Comparison of ENCODE assay signal across 10 cellular contexts in genomic region chr5:83711982-83712601, GRCh38. TPM values are rescaled to one million over a fixed set of nuclear protein-coding genes. Genes with fewer than 3 reads are reported as not detected.
DNase-seq lines count a peak whose midpoint lies in the region; ATAC-seq, FAIRE-seq and TF ChIP-seq lines count a peak whose summit lies in the region.
"Had no signal": no experiment of that assay in that cellular context is flagged by ENCODE, and none has a peak within 500 bp of the region (broad histone marks: within the 10 kb centered on the region; RNA-seq: fewer than 3 reads in every experiment).

No MANE protein-coding gene starts in this region.

- H3K4me3 ChIP-seq in LNCaP clone FGC (ENCODE audit: low read depth, low read length) (no peak overlapping the region), uterus (no peak overlapping the region), suprapubic skin (no peak overlapping the region)

- CTCF ChIA-PET in activated CD8-positive, alpha-beta T cell treated with anti-CD3 and anti-CD28 coated beads, Interleukin-2, amount 10 ng/mL, durations not matched to agents 7 days and 5 days (lab: Charles Lee) = interaction anchor here (0.7 kb wide), 1 partner anchor 12 kb away, joined by 3 read pairs; no protein-coding TSS in a partner anchor

- no peaks in the 10 kb centered on the region for H3K9me3 ChIP-seq in uterus
- no peaks in the 10 kb centered on the region for H3K9me3 ChIP-seq in suprapubic skin

- no peak overlapping the region for H3K27ac ChIP-seq in uterus
- no peak overlapping the region for H3K27ac ChIP-seq in suprapubic skin

- H3K9me3 Mint-ChIP-seq in natural killer cell = no peaks in the 10 kb centered on the region
- H3K9me3 Mint-ChIP-seq in natural killer cell treated with Interleukin-12 subunit alpha and Interleukin-12 subunit beta and Interleukin-15 and Interleukin-18, amount 100 ng/mL, for 72 hours = no peaks in the 10 kb centered on the region
- H3K9me3 Mint-ChIP-seq in activated CD8-positive, alpha-beta T cell treated with anti-CD3 and anti-CD28 coated beads, Interleukin-2, amount 10 ng/mL, durations not matched to agents 7 days and 5 days (ENCODE audit: insufficient read depth) = no peaks in the 10 kb centered on the region

- ATAC-seq in natural killer cell (peak in 1 of 3 donors; percentile 48), GM21825 (IDR thresholded peaks at IDR 0.05; ENCODE audit: unreplicated experiment) (peak; percentile 71)
- ATAC-seq in natural killer cell treated with Interleukin-12 subunit alpha and Interleukin-12 subunit beta and Interleukin-15 and Interleukin-18, amount 100 ng/mL, for 72 hours = no peak
- ATAC-seq in activated CD8-positive, alpha-beta T cell treated with anti-CD3 and anti-CD28 coated beads, Interleukin-2, amount 10 ng/mL, durations not matched to agents 7 days and 5 days = no peak

- FAIRE-seq in islet of Langerhans (lab: Jason Lieb, UNC) = peak; percentile 99

- H3K27me3 ChIP-seq in uterus = no peaks in the 10 kb centered on the region
- no peaks in the 10 kb centered on the region for H3K27me3 ChIP-seq in suprapubic skin

- H3K27me3 Mint-ChIP-seq in natural killer cell (ENCODE audit: low read depth in 2 of 2) = peaks cover 0 to 3% of the 10 kb centered on the region in 2 donors
- H3K27me3 Mint-ChIP-seq in natural killer cell treated with Interleukin-12 subunit alpha and Interleukin-12 subunit beta and Interleukin-15 and Interleukin-18, amount 100 ng/mL, for 72 hours = peaks cover 14 to 17% of the 10 kb centered on the region in 2 donors
- H3K27me3 Mint-ChIP-seq in activated CD8-positive, alpha-beta T cell treated with anti-CD3 and anti-CD28 coated beads, Interleukin-2, amount 10 ng/mL, durations not matched to agents 7 days and 5 days (ENCODE audit: low read depth) = no peaks in the 10 kb centered on the region

- H3K4me1 ChIP-seq in uterus (no peaks in the 10 kb centered on the region), suprapubic skin (no peaks in the 10 kb centered on the region)

- POLR2A ChIA-PET in activated CD8-positive, alpha-beta T cell treated with anti-CD3 and anti-CD28 coated beads, Interleukin-2, amount 10 ng/mL, durations not matched to agents 7 days and 5 days (lab: Charles Lee) = no interaction called here

- intact Hi-C loops in natural killer cell (cut with micrococcal nuclease) (no loop called here), uterus (cut with DNase I; ENCODE audit: low total_unique reads) (no loop called here)

- TF ChIP-seq CTCF in natural killer cell (IDR thresholded peaks at IDR 0.05) = peak; percentile 74
- TF ChIP-seq CTCF in LNCaP clone FGC (IDR thresholded peaks at IDR 0.05; ENCODE audit: control insufficient read depth, extremely low read depth, insufficient read depth) = peak; percentile 82
- peak; percentile 47 to 55 (median 49) for TF ChIP-seq CTCF in uterus (IDR thresholded peaks at IDR 0.05)
- peak in 1 of 2 donors; percentile 56 for TF ChIP-seq CTCF in suprapubic skin (IDR thresholded peaks at IDR 0.05)

- H3K4me1 Mint-ChIP-seq in natural killer cell = no peaks in the 10 kb centered on the region
- H3K4me1 Mint-ChIP-seq in natural killer cell treated with Interleukin-12 subunit alpha and Interleukin-12 subunit beta and Interleukin-15 and Interleukin-18, amount 100 ng/mL, for 72 hours (ENCODE audit: low read depth in 2 of 2) = no peaks in the 10 kb centered on the region
- H3K4me1 Mint-ChIP-seq in activated CD8-positive, alpha-beta T cell treated with anti-CD3 and anti-CD28 coated beads, Interleukin-2, amount 10 ng/mL, durations not matched to agents 7 days and 5 days (ENCODE audit: low read depth) = no peaks in the 10 kb centered on the region

- H3K36me3 Mint-ChIP-seq in natural killer cell = no peaks in the 10 kb centered on the region
- no peaks in the 10 kb centered on the region for H3K36me3 Mint-ChIP-seq in natural killer cell treated with Interleukin-12 subunit alpha and Interleukin-12 subunit beta and Interleukin-15 and Interleukin-18, amount 100 ng/mL, for 72 hours
- H3K36me3 Mint-ChIP-seq in activated CD8-positive, alpha-beta T cell treated with anti-CD3 and anti-CD28 coated beads, Interleukin-2, amount 10 ng/mL, durations not matched to agents 7 days and 5 days (ENCODE audit: low read depth) = no peaks in the 10 kb centered on the region

- TF ChIP-seq POLR2A in uterus (IDR thresholded peaks at IDR 0.05) = no peak
- no peak for TF ChIP-seq POLR2A in suprapubic skin (IDR thresholded peaks at IDR 0.05)

- 51% methylated on average over 2 of the region's 2 CpGs for WGBS in suprapubic skin

- H3K36me3 ChIP-seq in uterus = no peaks in the 10 kb centered on the region
- H3K36me3 ChIP-seq in suprapubic skin = no peaks in the 10 kb centered on the region

- no peak overlapping the region for H3K4me3 Mint-ChIP-seq in natural killer cell
- no peak overlapping the region for H3K4me3 Mint-ChIP-seq in natural killer cell treated with Interleukin-12 subunit alpha and Interleukin-12 subunit beta and Interleukin-15 and Interleukin-18, amount 100 ng/mL, for 72 hours
- H3K4me3 Mint-ChIP-seq in activated CD8-positive, alpha-beta T cell treated with anti-CD3 and anti-CD28 coated beads, Interleukin-2, amount 10 ng/mL, durations not matched to agents 7 days and 5 days = no peak overlapping the region

- no peak overlapping the region for H3K27ac Mint-ChIP-seq in natural killer cell
- H3K27ac Mint-ChIP-seq in natural killer cell treated with Interleukin-12 subunit alpha and Interleukin-12 subunit beta and Interleukin-15 and Interleukin-18, amount 100 ng/mL, for 72 hours = no peak overlapping the region
- no peak overlapping the region for H3K27ac Mint-ChIP-seq in activated CD8-positive, alpha-beta T cell treated with anti-CD3 and anti-CD28 coated beads, Interleukin-2, amount 10 ng/mL, durations not matched to agents 7 days and 5 days

- DNase-seq in natural killer cell = no peak
- no peak for DNase-seq in natural killer cell treated with Interleukin-12 subunit alpha and Interleukin-12 subunit beta and Interleukin-15 and Interleukin-18, amount 100 ng/mL, for 72 hours (ENCODE audit: low spot score)
- peak; percentile 21 for DNase-seq in LNCaP clone FGC (ENCODE audit: low read depth)
- DNase-seq in activated CD8-positive, alpha-beta T cell treated with anti-CD3 and anti-CD28 coated beads, Interleukin-2, amount 10 ng/mL, durations not matched to agents 7 days and 5 days = peak; percentile 44
- DNase-seq in uterus = peak in 1 of 2 donors; percentile 17
- DNase-seq in suprapubic skin (ENCODE audit: low spot score in 2 of 2) = no peak

- no peak for TF ChIP-seq EP300 in suprapubic skin (IDR thresholded peaks at IDR 0.05)

RNA-seq across cellular contexts. Expression of gene HAPLN1, which starts 8.6 kb away (rescaled TPM):
- not detected for total RNA-seq in natural killer cell
- not detected for total RNA-seq in natural killer cell treated with Interleukin-12 subunit alpha and Interleukin-12 subunit beta and Interleukin-15 and Interleukin-18, amount 100 ng/mL, for 72 hours
- not detected for total RNA-seq in activated CD8-positive, alpha-beta T cell treated with anti-CD3 and anti-CD28 coated beads, Interleukin-2, amount 10 ng/mL, durations not matched to agents 7 days and 5 days
- total RNA-seq in uterus = 1 to 10 TPM in 1 of 4 donors, not detected in 3; 2.0 TPM
- total RNA-seq in suprapubic skin = under 1 TPM in 1 of 4 donors, not detected in 3; 0.42 TPM
- total RNA-seq: HT1080, subcutaneous adipose tissue had no signal

Comparison
In these comparisons a context has a peak if more than half of its experiments do, and no peak if none do; other contexts are left out.
1. DNase-seq: peak in LNCaP clone FGC (single experiment) and activated CD8-positive, alpha-beta T cell treated with anti-CD3 and anti-CD28 coated beads, Interleukin-2, amount 10 ng/mL, durations not matched to agents 7 days and 5 days (single experiment); none in natural killer cell (single experiment), natural killer cell treated with Interleukin-12 subunit alpha and Interleukin-12 subunit beta and Interleukin-15 and Interleukin-18, amount 100 ng/mL, for 72 hours (single experiment) and suprapubic skin (0 of 2).